Comparison of ENCODE assay signal across 8 cellular contexts in genomic region chr6:41545703-41546474, GRCh38. TPM values are rescaled to one million over a fixed set of nuclear protein-coding genes. Genes with fewer than 3 reads are reported as not detected.
DNase-seq lines count a peak whose midpoint lies in the region; ATAC-seq, FAIRE-seq and TF ChIP-seq lines count a peak whose summit lies in the region.

TSS of gene FOXP4 (plus strand) at chr6:41546381. CDS start at chr6:41565761, 19,380 bp downstream.

- POLR2A ChIA-PET in T-cell (lab: Charles Lee): no interaction called here

- peaks cover 14 to 22% of the 10 kb centered on the region in 2 donors for H3K4me1 ChIP-seq in adrenal gland (replicated peaks in 1 of 2)
- H3K4me1 ChIP-seq in left ventricle myocardium inferior: peaks cover 51% of the 10 kb centered on the region
- H3K4me1 ChIP-seq in prostate gland (replicated peaks): peaks cover 3% of the 10 kb centered on the region

- no peaks in the 10 kb centered on the region for H3K27me3 ChIP-seq in adrenal gland
- H3K27me3 ChIP-seq in left ventricle myocardium inferior (ENCODE audit: low read depth): peaks cover 48% of the 10 kb centered on the region
- no peaks in the 10 kb centered on the region for H3K27me3 ChIP-seq in prostate gland (replicated peaks; ENCODE audit: insufficient read depth)

- peak; percentile 64 for ATAC-seq in HG02840 (IDR thresholded peaks at IDR 0.05; ENCODE audit: low FRiP score, unreplicated experiment)
- peak; percentile 88 to 89 (median 89) for ATAC-seq in T-cell (replicated peaks in 1 of 4)

- no peak for TF ChIP-seq POLR2A in adrenal gland (IDR thresholded peaks at IDR 0.05)
- TF ChIP-seq POLR2A in prostate gland (IDR thresholded peaks at IDR 0.05): no peak

- H3K27me3 Mint-ChIP-seq in T-cell: peaks cover 5 to 11% of the 10 kb centered on the region in 2 donors

- H3K27ac Mint-ChIP-seq in T-cell: peak within 1 kb of the TSS; percentile 23 to 41

- no peaks in the 10 kb centered on the region for H3K9me3 Mint-ChIP-seq in T-cell

- peak; percentile 90 for DNase-seq in GM13976 (ENCODE audit: low spot score)
- peak; percentile 54 for DNase-seq in NCI-H1436 treated with DMSO at 0.1 percent for 48 hours (lab: John Stamatoyannopoulos, UW)
- peak; percentile 60 to 85 (median 75) for DNase-seq in T-cell
- peak; percentile 90 to 95 (median 93) for DNase-seq in adrenal gland
- peak; percentile 90 for DNase-seq in left ventricle myocardium inferior
- peak; percentile 93 for DNase-seq in prostate gland (ENCODE audit: low spot score)
- peak; percentile 95 for DNase-seq in urothelium cell line (ENCODE audit: low spot score)

- H3K4me3 Mint-ChIP-seq in T-cell: peak within 1 kb of the TSS; percentile 87 to 93 (median 87)

- H3K4me3 ChIP-seq in adrenal gland (peak within 1 kb of the TSS in 3 of 4 donors; percentile 76 to 97 (median 89)), left ventricle myocardium inferior (peak within 1 kb of the TSS; percentile 91), prostate gland (peak within 1 kb of the TSS; percentile 59 to 90)

- H3K27ac ChIP-seq in adrenal gland: peak within 1 kb of the TSS in 3 of 5 donors; percentile 71 to 95 (median 74)
- peak within 1 kb of the TSS; percentile 87 for H3K27ac ChIP-seq in left ventricle myocardium inferior (replicated peaks)
- H3K27ac ChIP-seq in prostate gland: peak within 1 kb of the TSS; percentile 72 to 86

- CTCF ChIA-PET in T-cell (lab: Charles Lee): no interaction called here

- WGBS in adrenal gland, 4 donors: 0 to 1% (median 1%) methylated on average over 29 to 61 of the region's 61 CpGs
- WGBS in prostate gland: under 1% methylated on average over 36 of the region's 61 CpGs

- H3K4me1 Mint-ChIP-seq in T-cell: peaks cover 23 to 35% (median 28%) of the 10 kb centered on the region in 3 donors

- H3K36me3 Mint-ChIP-seq in T-cell: peaks cover 5% of the 10 kb centered on the region

- intact Hi-C loops in adrenal gland (cut with DNase I): loop anchor here in 1 of 2 donors (5.0 kb wide), 1 partner anchor 41 kb away; no protein-coding TSS in a partner anchor
- intact Hi-C loops in left ventricle myocardium inferior (cut with micrococcal nuclease): no loop called here
- intact Hi-C loops in prostate gland (cut with DNase I): loop anchor here (5.0 kb wide), 3 partner anchors 46 to 174 kb away; no protein-coding TSS in a partner anchor

- in situ Hi-C loops in GM13976 (cut with MboI; ENCODE audit: low sequenced_read_pairs, unreplicated experiment): no loop called here

- no peaks in the 10 kb centered on the region for H3K36me3 ChIP-seq in adrenal gland (replicated peaks in 1 of 2)
- no peaks in the 10 kb centered on the region for H3K36me3 ChIP-seq in left ventricle myocardium inferior
- H3K36me3 ChIP-seq in prostate gland: no peaks in the 10 kb centered on the region

- H3K9me3 ChIP-seq in adrenal gland (replicated peaks in 1 of 3) (no peaks in the 10 kb centered on the region), left ventricle myocardium inferior (replicated peaks) (no peaks in the 10 kb centered on the region), prostate gland (no peaks in the 10 kb centered on the region)

- peak; percentile 32 for FAIRE-seq in urothelium cell line (lab: Jason Lieb, UNC)

- TF ChIP-seq CTCF in GM13976 (IDR thresholded peaks at IDR 0.05; ENCODE audit: borderline replicate concordance, control extremely low read depth, extremely low read depth, insufficient read depth, missing control alignments): no peak
- no peak for TF ChIP-seq CTCF in adrenal gland (IDR thresholded peaks at IDR 0.05)
- TF ChIP-seq CTCF in left ventricle myocardium inferior (IDR thresholded peaks at IDR 0.05; ENCODE audit: borderline replicate concordance): no peak
- TF ChIP-seq CTCF in prostate gland (IDR thresholded peaks at IDR 0.05): no peak

RNA-seq across cellular contexts. Expression of gene FOXP4, which starts in this region (rescaled TPM):
- total RNA-seq in T-cell (10 to 100 TPM in 1 of 5 donors, 1 to 10 TPM in 4; 4.6 to 10.1 (median 9.5) TPM), adrenal gland (10 to 100 TPM in 5 of 8 donors, 1 to 10 TPM in 3; 6.8 to 17.3 (median 13.2) TPM), left ventricle myocardium inferior (15.0 TPM), prostate gland (10 to 100 TPM; 24.8 to 53.5 TPM)
- 10 to 100 TPM in 2 of 3 donors, 1 to 10 TPM in 1; 3.7 to 18.2 (median 10.0) TPM for polyA plus RNA-seq in adrenal gland

Comparison
In these comparisons a context has a peak if more than half of its experiments do, and no peak if none do; other contexts are left out.
1. Peak in every context shown above with its lines: DNase-seq, ATAC-seq, H3K4me3 ChIP-seq and H3K27ac ChIP-seq.